Comparison of ENCODE assay signal across 11 cellular contexts in genomic region chr14:74609721-74610120, GRCh38. TPM values are rescaled to one million over a fixed set of nuclear protein-coding genes. Genes with fewer than 3 reads are reported as not detected.
DNase-seq lines count a peak whose midpoint lies in the region; ATAC-seq and TF ChIP-seq lines count a peak whose summit lies in the region.
"Had no signal": no experiment of that assay in that cellular context is flagged by ENCODE, and none has a peak within 500 bp of the region (broad histone marks: within the 10 kb centered on the region; RNA-seq: fewer than 3 reads in every experiment).

No MANE protein-coding gene starts in this region.

- 50 to 65% (median 63%) methylated on average over 4 of the region's 4 CpGs for WGBS in heart left ventricle, 4 donors

- no peak for TF ChIP-seq POLR2A in heart left ventricle (IDR thresholded peaks at IDR 0.05)

- no peaks in the 10 kb centered on the region for H3K9me3 Mint-ChIP-seq in activated T-helper 1 cell treated with anti-CD3 and anti-CD28 coated beads, Interleukin-12 subunit alpha, Interleukin-12 subunit beta, Interleukin-2, Interleukin-4 antibody, amounts not matched to agents 30 ng/mL and 10 ng/mL and 1 ng/mL, durations not matched to agents 14 hours and 24 hours and 36 hours
- no peaks in the 10 kb centered on the region for H3K9me3 Mint-ChIP-seq in immature natural killer cell

- H3K27me3 Mint-ChIP-seq in activated T-helper 1 cell treated with anti-CD3 and anti-CD28 coated beads, Interleukin-12 subunit alpha, Interleukin-12 subunit beta, Interleukin-2, Interleukin-4 antibody, amounts not matched to agents 30 ng/mL and 10 ng/mL and 1 ng/mL, durations not matched to agents 14 hours and 24 hours and 36 hours (ENCODE audit: insufficient read depth), result peaks cover 38% of the 10 kb centered on the region
- peaks cover 0 to 8% (median 6%) of the 10 kb centered on the region in 3 donors for H3K27me3 Mint-ChIP-seq in immature natural killer cell (ENCODE audit: low read depth in 3 of 3)

- peak overlapping the region in 11 of 12 donors; percentile 12 to 92 (median 65) for H3K4me3 ChIP-seq in heart left ventricle
- peak overlapping the region; percentile 67 for H3K4me3 ChIP-seq in upper lobe of right lung

- no peak for ATAC-seq in heart left ventricle
- ATAC-seq in left ventricle myocardium superior, result no peak
- no peak for ATAC-seq in upper lobe of right lung
- ATAC-seq in GM21528 (IDR thresholded peaks at IDR 0.05; ENCODE audit: low FRiP score, unreplicated experiment), result no peak

- no peak for DNase-seq in heart left ventricle
- DNase-seq in left ventricle myocardium superior, result no peak
- DNase-seq in activated T-helper 1 cell treated with anti-CD3 and anti-CD28 coated beads, Interleukin-12 subunit alpha, Interleukin-12 subunit beta, Interleukin-2, Interleukin-4 antibody, amounts not matched to agents 30 ng/mL and 10 ng/mL and 1 ng/mL, durations not matched to agents 14 hours and 24 hours and 36 hours (ENCODE audit: low spot score), result no peak
- no peak for DNase-seq in immature natural killer cell
- DNase-seq in upper lobe of right lung, result no peak
- DNase-seq in H4 (ENCODE audit: low spot score), result no peak
- no peak for DNase-seq in UCSD-AML1 (lab: John Stamatoyannopoulos, UW; ENCODE audit: unreplicated experiment)
- DNase-seq: activated T-cell treated with anti-CD3 and anti-CD28 coated beads for 4 hours; NCI-H226; stimulated activated CD4-positive, alpha-beta T cell treated with anti-CD3 and anti-CD28 coated beads, Interleukin-2, amount 100 ng/mL, for 24 hours had no signal

- H3K27ac Mint-ChIP-seq in activated T-helper 1 cell treated with anti-CD3 and anti-CD28 coated beads, Interleukin-12 subunit alpha, Interleukin-12 subunit beta, Interleukin-2, Interleukin-4 antibody, amounts not matched to agents 30 ng/mL and 10 ng/mL and 1 ng/mL, durations not matched to agents 14 hours and 24 hours and 36 hours, result no peak overlapping the region
- H3K27ac Mint-ChIP-seq in immature natural killer cell, result peak overlapping the region in 1 of 6 donors; percentile 0

- peaks cover 0 to 46% (median 14%) of the 10 kb centered on the region in 12 donors for H3K4me1 ChIP-seq in heart left ventricle
- no peaks in the 10 kb centered on the region for H3K4me1 ChIP-seq in upper lobe of right lung

- peaks cover 25% of the 10 kb centered on the region for H3K4me1 Mint-ChIP-seq in activated T-helper 1 cell treated with anti-CD3 and anti-CD28 coated beads, Interleukin-12 subunit alpha, Interleukin-12 subunit beta, Interleukin-2, Interleukin-4 antibody, amounts not matched to agents 30 ng/mL and 10 ng/mL and 1 ng/mL, durations not matched to agents 14 hours and 24 hours and 36 hours (ENCODE audit: low read depth)
- peaks cover 33% of the 10 kb centered on the region in 2 donors for H3K4me1 Mint-ChIP-seq in immature natural killer cell

- H3K9me3 ChIP-seq in heart left ventricle (no peaks in the 10 kb centered on the region), upper lobe of right lung (no peaks in the 10 kb centered on the region)

- peak overlapping the region; percentile 28 for H3K4me3 Mint-ChIP-seq in activated T-helper 1 cell treated with anti-CD3 and anti-CD28 coated beads, Interleukin-12 subunit alpha, Interleukin-12 subunit beta, Interleukin-2, Interleukin-4 antibody, amounts not matched to agents 30 ng/mL and 10 ng/mL and 1 ng/mL, durations not matched to agents 14 hours and 24 hours and 36 hours
- H3K4me3 Mint-ChIP-seq in immature natural killer cell, result peak overlapping the region; percentile 28 to 81 (median 57)

- H3K27me3 ChIP-seq in heart left ventricle (peaks cover 0 to 21% (median 7%) of the 10 kb centered on the region in 9 donors), upper lobe of right lung (peaks cover 15% of the 10 kb centered on the region)

- no peaks in the 10 kb centered on the region for H3K36me3 Mint-ChIP-seq in activated T-helper 1 cell treated with anti-CD3 and anti-CD28 coated beads, Interleukin-12 subunit alpha, Interleukin-12 subunit beta, Interleukin-2, Interleukin-4 antibody, amounts not matched to agents 30 ng/mL and 10 ng/mL and 1 ng/mL, durations not matched to agents 14 hours and 24 hours and 36 hours (ENCODE audit: low read depth)
- H3K36me3 Mint-ChIP-seq in immature natural killer cell, result peaks cover 0 to 3% (median 0%) of the 10 kb centered on the region in 3 donors

- intact Hi-C loops in heart left ventricle (cut with DNase I) (loop anchor here (2.0 to 10.0 kb wide), 16 partner anchors 38 to 247 kb away; partner anchors contain the start of genes AREL1 (in 4 of the 10), FCF1 (in 4 of the 10), ISCA2 (in 1 of the 10) and NPC2 (in 1 of the 10)), left ventricle myocardium superior (cut with micrococcal nuclease) (no loop called here), upper lobe of right lung (cut with DNase I) (loop anchor here (10.0 kb wide), 1 partner anchor 105 kb away; no protein-coding TSS in a partner anchor)
- intact Hi-C loops in activated T-helper 1 cell treated with anti-CD3 and anti-CD28 coated beads, Interleukin-12 subunit alpha, Interleukin-12 subunit beta, Interleukin-2, Interleukin-4 antibody, amounts not matched to agents 30 ng/mL and 10 ng/mL and 1 ng/mL, durations not matched to agents 14 hours and 24 hours and 36 hours (cut with micrococcal nuclease), result loop anchor here (1.0 to 2.0 kb wide), 5 partner anchors 104 to 296 kb away; partner anchors contain the start of genes AREL1, FCF1, ISCA2 and NPC2

- no peak for TF ChIP-seq CTCF in heart left ventricle (IDR thresholded peaks at IDR 0.05)
- no peak for TF ChIP-seq CTCF in upper lobe of right lung (IDR thresholded peaks at IDR 0.05)

- H3K36me3 ChIP-seq in heart left ventricle (no peaks in the 10 kb centered on the region), upper lobe of right lung (no peaks in the 10 kb centered on the region)

- H3K27ac ChIP-seq in heart left ventricle (peak overlapping the region in 1 of 12 donors; percentile 76), upper lobe of right lung (no peak overlapping the region)

RNA-seq across cellular contexts. Expression of gene LTBP2, which starts 2.3 kb away (rescaled TPM):
- total RNA-seq in heart left ventricle (10 to 100 TPM; 19.1 to 69.1 (median 36.1) TPM), left ventricle myocardium superior (16.0 TPM), upper lobe of right lung (117 TPM)
- polyA plus RNA-seq in heart left ventricle (1 to 10 TPM; 4.0 to 8.4 TPM), immature natural killer cell (under 1 TPM; 0.29 to 0.66 (median 0.30) TPM)
- total RNA-seq in activated T-helper 1 cell treated with anti-CD3 and anti-CD28 coated beads, Interleukin-12 subunit alpha, Interleukin-12 subunit beta, Interleukin-2, Interleukin-4 antibody, amounts not matched to agents 30 ng/mL and 10 ng/mL and 1 ng/mL, durations not matched to agents 14 hours and 24 hours and 36 hours, result 0.05 and 0.24 TPM in 2 replicates
- 1.5 and 1.6 TPM in 2 replicates for total RNA-seq in H4 (2014; rRNA removed; shearing (Covaris generic))
